1 cellular context compared by ENCODE assay signal in the genomic region with DNA sequence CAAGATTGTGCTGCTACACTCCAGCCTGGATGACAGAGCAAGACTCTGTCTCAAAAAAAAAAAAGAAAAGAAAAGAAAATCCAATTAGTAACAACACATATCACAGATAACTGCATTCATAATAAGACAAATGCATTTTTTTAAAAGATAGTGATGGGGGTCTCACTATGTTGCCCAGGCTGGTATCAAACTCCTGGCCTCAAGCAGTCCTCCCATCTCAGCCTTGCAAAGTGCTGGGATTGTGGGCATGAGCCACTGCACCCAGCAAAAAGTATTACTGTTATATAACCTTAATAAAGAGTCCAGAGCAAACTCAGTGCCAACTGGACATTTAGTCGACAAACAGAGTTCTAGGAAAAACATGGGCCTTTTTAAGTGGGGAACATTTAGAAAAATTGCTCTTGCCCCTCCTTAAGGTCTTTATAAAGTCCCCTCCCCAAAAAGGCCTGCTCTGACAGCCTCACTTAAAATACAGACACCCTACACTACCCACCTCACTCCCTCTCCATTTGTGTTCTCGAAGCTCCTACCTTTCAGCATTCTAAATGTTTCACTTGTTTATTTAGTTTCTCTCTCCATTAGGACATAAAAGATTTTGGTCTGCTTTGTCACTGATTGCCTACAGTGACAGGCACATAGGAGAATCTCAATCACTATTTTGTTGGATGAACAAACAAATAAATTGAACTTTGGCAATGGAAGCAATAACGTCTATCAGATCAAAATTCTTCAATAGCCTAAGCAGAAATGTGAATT.
TF ChIP-seq lines count a peak whose summit lies in the region.

No MANE protein-coding gene starts in this region.

TF ChIP-seq in liver, 16 proteins besides CTCF, POLR2A, EP300 and RAD21 (continued from another document):
- TF ChIP-seq NR2F2 (IDR thresholded peaks at IDR 0.05) = no peak
- TF ChIP-seq, protein P1, sequence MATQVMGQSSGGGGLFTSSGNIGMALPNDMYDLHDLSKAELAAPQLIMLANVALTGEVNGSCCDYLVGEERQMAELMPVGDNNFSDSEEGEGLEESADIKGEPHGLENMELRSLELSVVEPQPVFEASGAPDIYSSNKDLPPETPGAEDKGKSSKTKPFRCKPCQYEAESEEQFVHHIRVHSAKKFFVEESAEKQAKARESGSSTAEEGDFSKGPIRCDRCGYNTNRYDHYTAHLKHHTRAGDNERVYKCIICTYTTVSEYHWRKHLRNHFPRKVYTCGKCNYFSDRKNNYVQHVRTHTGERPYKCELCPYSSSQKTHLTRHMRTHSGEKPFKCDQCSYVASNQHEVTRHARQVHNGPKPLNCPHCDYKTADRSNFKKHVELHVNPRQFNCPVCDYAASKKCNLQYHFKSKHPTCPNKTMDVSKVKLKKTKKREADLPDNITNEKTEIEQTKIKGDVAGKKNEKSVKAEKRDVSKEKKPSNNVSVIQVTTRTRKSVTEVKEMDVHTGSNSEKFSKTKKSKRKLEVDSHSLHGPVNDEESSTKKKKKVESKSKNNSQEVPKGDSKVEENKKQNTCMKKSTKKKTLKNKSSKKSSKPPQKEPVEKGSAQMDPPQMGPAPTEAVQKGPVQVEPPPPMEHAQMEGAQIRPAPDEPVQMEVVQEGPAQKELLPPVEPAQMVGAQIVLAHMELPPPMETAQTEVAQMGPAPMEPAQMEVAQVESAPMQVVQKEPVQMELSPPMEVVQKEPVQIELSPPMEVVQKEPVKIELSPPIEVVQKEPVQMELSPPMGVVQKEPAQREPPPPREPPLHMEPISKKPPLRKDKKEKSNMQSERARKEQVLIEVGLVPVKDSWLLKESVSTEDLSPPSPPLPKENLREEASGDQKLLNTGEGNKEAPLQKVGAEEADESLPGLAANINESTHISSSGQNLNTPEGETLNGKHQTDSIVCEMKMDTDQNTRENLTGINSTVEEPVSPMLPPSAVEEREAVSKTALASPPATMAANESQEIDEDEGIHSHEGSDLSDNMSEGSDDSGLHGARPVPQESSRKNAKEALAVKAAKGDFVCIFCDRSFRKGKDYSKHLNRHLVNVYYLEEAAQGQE (IDR thresholded peaks at IDR 0.05) = no peak
- no peak for TF ChIP-seq YY1 (IDR thresholded peaks at IDR 0.05)
- peak; percentile 18 for TF ChIP-seq SP1 (IDR thresholded peaks at IDR 0.05)
- peak in 1 of 2 donors; percentile 36 for TF ChIP-seq HNF4A (conservative IDR thresholded peaks at IDR 0.05)
- TF ChIP-seq FOXA1 (IDR thresholded peaks at IDR 0.05) = no peak
- no peak for TF ChIP-seq EGR1 (IDR thresholded peaks at IDR 0.05; ENCODE audit: low read depth in 2 of 2)
- TF ChIP-seq JUND (IDR thresholded peaks at IDR 0.05) = no peak
- TF ChIP-seq TAF1 (conservative IDR thresholded peaks at IDR 0.05) = no peak
- no peak for TF ChIP-seq RXRA (IDR thresholded peaks at IDR 0.05)
- no peak for TF ChIP-seq HNF4G (IDR thresholded peaks at IDR 0.05)
